ENCODE assay signal across 1 cellular context in the genomic region with DNA sequence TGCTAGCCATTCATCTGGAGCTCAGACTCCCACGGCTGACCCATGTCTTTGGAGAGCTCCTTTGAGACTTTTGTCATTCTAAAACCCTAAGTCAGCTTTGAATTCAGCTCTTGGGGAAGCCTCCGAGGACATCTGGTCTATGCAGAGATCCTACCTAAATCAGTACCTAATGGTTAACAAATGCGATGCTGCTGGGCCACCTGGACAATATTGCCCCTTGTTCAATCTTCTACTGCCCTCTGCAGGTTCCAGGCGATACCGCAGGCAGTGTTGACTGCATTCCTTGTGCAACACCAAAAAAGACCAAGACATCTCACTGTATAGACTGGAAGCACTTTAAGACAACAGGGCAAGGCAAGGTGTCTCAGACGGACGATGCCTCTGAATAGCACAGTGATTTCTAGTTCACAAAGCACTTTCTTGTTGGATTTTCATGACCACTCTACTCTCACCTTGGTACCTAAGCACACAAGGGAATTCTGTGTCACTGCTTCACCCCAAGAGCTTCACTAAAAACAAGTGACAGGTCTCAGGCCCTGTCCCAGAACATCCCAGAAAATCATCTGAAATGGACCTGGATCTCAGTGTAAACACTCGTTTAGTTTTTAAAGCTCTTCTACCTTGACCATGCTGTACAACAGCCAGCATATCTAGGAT.
TF ChIP-seq lines count a peak whose summit lies in the region.

No MANE protein-coding gene starts in this region.

TF ChIP-seq in GM12878, 131 proteins besides CTCF, POLR2A, EP300 and RAD21 (continued from another document and continues in another):
- TF ChIP-seq HSF1 (IDR thresholded peaks at IDR 0.05; ENCODE audit: low read depth, low read length) (no peak), POU2F2 (IDR thresholded peaks at IDR 0.05; ENCODE audit: borderline replicate concordance, low read depth, low read length) (peak; percentile 78; the same call in 1 of the 3 replicates), TCF12 (IDR thresholded peaks at IDR 0.05; ENCODE audit: low read depth, low read length) (peak; percentile 82), ZNF687 (IDR thresholded peaks at IDR 0.05) (no peak), ATF3 (IDR thresholded peaks at IDR 0.05; ENCODE audit: borderline replicate concordance, extremely low read depth, low read depth, low read length) (no peak), HDAC6 (IDR thresholded peaks at IDR 0.05; ENCODE audit: unreplicated experiment) (no peak), E2F4 (IDR thresholded peaks at IDR 0.05; ENCODE audit: low read depth, low read length) (no peak), MYB (IDR thresholded peaks at IDR 0.05; ENCODE audit: borderline replicate concordance, low read depth, low read length) (no peak), IRF5 (IDR thresholded peaks at IDR 0.05; ENCODE audit: borderline replicate concordance) (no peak), BCL11A (IDR thresholded peaks at IDR 0.05; ENCODE audit: low read depth, low read length) (no peak), TCF3 (IDR thresholded peaks at IDR 0.05; ENCODE audit: borderline replicate concordance, insufficient read depth, low read depth, low read length) (peak; percentile 75; the same call in 1 of the 2 replicates), HCFC1 (IDR thresholded peaks at IDR 0.05; ENCODE audit: low read length) (no peak), CREM (IDR thresholded peaks at IDR 0.05; ENCODE audit: low read depth) (no peak), JUND (IDR thresholded peaks at IDR 0.05; ENCODE audit: low read depth, low read length) (no peak), TARDBP (IDR thresholded peaks at IDR 0.05; ENCODE audit: borderline replicate concordance) (no peak), DPF2 (IDR thresholded peaks at IDR 0.05) (no peak), ZNF384 (IDR thresholded peaks at IDR 0.05; ENCODE audit: borderline replicate concordance, low read depth, low read length) (peak; percentile 53; the same call in 1 of the 2 replicates), EZH2 (IDR thresholded peaks at IDR 0.05; ENCODE audit: borderline replicate concordance, control insufficient read depth, low read depth, low read length) (no peak), BACH1 (IDR thresholded peaks at IDR 0.05; ENCODE audit: borderline replicate concordance) (no peak), SPI1 (IDR thresholded peaks at IDR 0.05; ENCODE audit: borderline replicate concordance, insufficient read depth, low read depth, low read length) (no peak), TCF7 (IDR thresholded peaks at IDR 0.05; ENCODE audit: borderline replicate concordance) (no peak), NR2C2 (IDR thresholded peaks at IDR 0.05; ENCODE audit: borderline replicate concordance, control insufficient read depth, insufficient read length, low read depth) (no peak), SREBF2 (IDR thresholded peaks at IDR 0.05; ENCODE audit: low read length) (no peak), RB1 (IDR thresholded peaks at IDR 0.05; ENCODE audit: borderline replicate concordance) (peak; percentile 58; the same call in 1 of the 2 replicates), RUNX3 (IDR thresholded peaks at IDR 0.05; ENCODE audit: low read length) (peak; percentile 84), IRF3 (IDR thresholded peaks at IDR 0.05) (no peak), USF1 (IDR thresholded peaks at IDR 0.05; ENCODE audit: borderline replicate concordance, extremely low read length, insufficient read depth, low read depth, low read length) (no peak), SMC3 (IDR thresholded peaks at IDR 0.05; ENCODE audit: borderline replicate concordance, low read length) (peak; percentile 95), SRF (IDR thresholded peaks at IDR 0.05; ENCODE audit: low read depth in 2 of 2, low read length in 2 of 2) (no peak), KLF5 (IDR thresholded peaks at IDR 0.05; ENCODE audit: partially characterized antibody) (no peak), KAT2A (conservative IDR thresholded peaks at IDR 0.05; ENCODE audit: control insufficient read depth, low read depth, low read length) (no peak), NFXL1 (IDR thresholded peaks at IDR 0.05; ENCODE audit: borderline replicate concordance) (no peak), CHD1 (IDR thresholded peaks at IDR 0.05; ENCODE audit: low read depth, low read length) (no peak), POLR2AphosphoS2 (IDR thresholded peaks at IDR 0.05; ENCODE audit: low read depth, low read length) (no peak), JUNB (IDR thresholded peaks at IDR 0.05) (no peak)
- TF ChIP-seq, protein P1, sequence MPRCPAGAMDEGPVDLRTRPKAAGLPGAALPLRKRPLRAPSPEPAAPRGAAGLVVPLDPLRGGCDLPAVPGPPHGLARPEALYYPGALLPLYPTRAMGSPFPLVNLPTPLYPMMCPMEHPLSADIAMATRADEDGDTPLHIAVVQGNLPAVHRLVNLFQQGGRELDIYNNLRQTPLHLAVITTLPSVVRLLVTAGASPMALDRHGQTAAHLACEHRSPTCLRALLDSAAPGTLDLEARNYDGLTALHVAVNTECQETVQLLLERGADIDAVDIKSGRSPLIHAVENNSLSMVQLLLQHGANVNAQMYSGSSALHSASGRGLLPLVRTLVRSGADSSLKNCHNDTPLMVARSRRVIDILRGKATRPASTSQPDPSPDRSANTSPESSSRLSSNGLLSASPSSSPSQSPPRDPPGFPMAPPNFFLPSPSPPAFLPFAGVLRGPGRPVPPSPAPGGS (IDR thresholded peaks at IDR 0.05; ENCODE audit: borderline replicate concordance, insufficient read depth, low read depth, low read length, poor library complexity, severe bottlenecking): no peak
- TF ChIP-seq, protein P2, sequence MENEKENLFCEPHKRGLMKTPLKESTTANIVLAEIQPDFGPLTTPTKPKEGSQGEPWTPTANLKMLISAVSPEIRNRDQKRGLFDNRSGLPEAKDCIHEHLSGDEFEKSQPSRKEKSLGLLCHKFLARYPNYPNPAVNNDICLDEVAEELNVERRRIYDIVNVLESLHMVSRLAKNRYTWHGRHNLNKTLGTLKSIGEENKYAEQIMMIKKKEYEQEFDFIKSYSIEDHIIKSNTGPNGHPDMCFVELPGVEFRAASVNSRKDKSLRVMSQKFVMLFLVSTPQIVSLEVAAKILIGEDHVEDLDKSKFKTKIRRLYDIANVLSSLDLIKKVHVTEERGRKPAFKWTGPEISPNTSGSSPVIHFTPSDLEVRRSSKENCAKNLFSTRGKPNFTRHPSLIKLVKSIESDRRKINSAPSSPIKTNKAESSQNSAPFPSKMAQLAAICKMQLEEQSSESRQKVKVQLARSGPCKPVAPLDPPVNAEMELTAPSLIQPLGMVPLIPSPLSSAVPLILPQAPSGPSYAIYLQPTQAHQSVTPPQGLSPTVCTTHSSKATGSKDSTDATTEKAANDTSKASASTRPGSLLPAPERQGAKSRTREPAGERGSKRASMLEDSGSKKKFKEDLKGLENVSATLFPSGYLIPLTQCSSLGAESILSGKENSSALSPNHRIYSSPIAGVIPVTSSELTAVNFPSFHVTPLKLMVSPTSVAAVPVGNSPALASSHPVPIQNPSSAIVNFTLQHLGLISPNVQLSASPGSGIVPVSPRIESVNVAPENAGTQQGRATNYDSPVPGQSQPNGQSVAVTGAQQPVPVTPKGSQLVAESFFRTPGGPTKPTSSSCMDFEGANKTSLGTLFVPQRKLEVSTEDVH (IDR thresholded peaks at IDR 0.05; ENCODE audit: low read depth, partially characterized antibody): no peak
- TF ChIP-seq, protein P3, sequence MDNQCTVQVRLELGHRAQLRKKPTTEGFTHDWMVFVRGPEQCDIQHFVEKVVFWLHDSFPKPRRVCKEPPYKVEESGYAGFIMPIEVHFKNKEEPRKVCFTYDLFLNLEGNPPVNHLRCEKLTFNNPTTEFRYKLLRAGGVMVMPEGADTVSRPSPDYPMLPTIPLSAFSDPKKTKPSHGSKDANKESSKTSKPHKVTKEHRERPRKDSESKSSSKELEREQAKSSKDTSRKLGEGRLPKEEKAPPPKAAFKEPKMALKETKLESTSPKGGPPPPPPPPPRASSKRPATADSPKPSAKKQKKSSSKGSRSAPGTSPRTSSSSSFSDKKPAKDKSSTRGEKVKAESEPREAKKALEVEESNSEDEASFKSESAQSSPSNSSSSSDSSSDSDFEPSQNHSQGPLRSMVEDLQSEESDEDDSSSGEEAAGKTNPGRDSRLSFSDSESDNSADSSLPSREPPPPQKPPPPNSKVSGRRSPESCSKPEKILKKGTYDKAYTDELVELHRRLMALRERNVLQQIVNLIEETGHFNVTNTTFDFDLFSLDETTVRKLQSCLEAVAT (IDR thresholded peaks at IDR 0.05): no peak
